Comparison of ENCODE assay signal across 1 cellular context in genomic region chr3:31244929-31245817, GRCh38.
A peak's percentile ranks its signal among the peaks of the same experiment; 100 is the strongest.
TF ChIP-seq lines count a peak whose summit lies in the region.

No MANE protein-coding gene starts in this region.

TF ChIP-seq in GM12878, 131 proteins besides CTCF, POLR2A, EP300 and RAD21 (continued from another document and continues in another):
- no peak for TF ChIP-seq CUX1 (IDR thresholded peaks at IDR 0.05; ENCODE audit: insufficient replicate concordance, low read depth, low read length)
- TF ChIP-seq GABPA (IDR thresholded peaks at IDR 0.05; ENCODE audit: low read depth): no peak
- TF ChIP-seq STAT1 (conservative IDR thresholded peaks at IDR 0.05): no peak
- no peak for TF ChIP-seq ESRRA (IDR thresholded peaks at IDR 0.05; ENCODE audit: low read length)
- no peak for TF ChIP-seq WRNIP1 (IDR thresholded peaks at IDR 0.05; ENCODE audit: borderline replicate concordance, low read depth, low read length)
- TF ChIP-seq CREM (IDR thresholded peaks at IDR 0.05; ENCODE audit: low read depth): no peak
- TF ChIP-seq HDAC2 (IDR thresholded peaks at IDR 0.05): no peak
- TF ChIP-seq KDM1A (IDR thresholded peaks at IDR 0.05; ENCODE audit: borderline replicate concordance): no peak
- TF ChIP-seq RELB (IDR thresholded peaks at IDR 0.05; ENCODE audit: low read depth): no peak; the same call in 1 of the 2 replicates
- no peak for TF ChIP-seq NFXL1 (IDR thresholded peaks at IDR 0.05; ENCODE audit: borderline replicate concordance)
- 0 out of 2 replicates have a peak, but pooled peaks have one; percentile 25 for TF ChIP-seq IKZF1 (conservative IDR thresholded peaks at IDR 0.05)
- TF ChIP-seq PBX3 (IDR thresholded peaks at IDR 0.05; ENCODE audit: insufficient replicate concordance, low read depth, low read length): no peak
- TF ChIP-seq HDAC6 (IDR thresholded peaks at IDR 0.05; ENCODE audit: unreplicated experiment): no peak
- no peak for TF ChIP-seq PML (IDR thresholded peaks at IDR 0.05; ENCODE audit: low read length)
- TF ChIP-seq TARDBP (IDR thresholded peaks at IDR 0.05; ENCODE audit: borderline replicate concordance): no peak
- TF ChIP-seq ZNF274 (IDR thresholded peaks at IDR 0.05; ENCODE audit: insufficient read depth, insufficient read length): no peak
- peak; percentile 68 for TF ChIP-seq RUNX3 (IDR thresholded peaks at IDR 0.05; ENCODE audit: low read length)
- TF ChIP-seq NR2C1 (IDR thresholded peaks at IDR 0.05): no peak
- peak; percentile 84 for TF ChIP-seq SMAD1 (IDR thresholded peaks at IDR 0.05; ENCODE audit: low read depth, partially characterized antibody)
- no peak; the same call in 1 of the 2 replicates for TF ChIP-seq PRDM15 (CRISPR knock-in tag; IDR thresholded peaks at IDR 0.05)
- no peak for TF ChIP-seq SIN3A (IDR thresholded peaks at IDR 0.05; ENCODE audit: low read depth, low read length)
- 0 out of 2 replicates have a peak, but pooled peaks have one; percentile 27 for TF ChIP-seq BACH1 (IDR thresholded peaks at IDR 0.05; ENCODE audit: borderline replicate concordance)
- no peak for TF ChIP-seq MYC (IDR thresholded peaks at IDR 0.05; ENCODE audit: insufficient read depth, insufficient read length, insufficient replicate concordance, low read length, severe bottlenecking)
- 0 out of 2 replicates have a peak, but pooled peaks have one; percentile 34 for TF ChIP-seq YY1 (IDR thresholded peaks at IDR 0.05; ENCODE audit: low read depth, low read length)
- no peak for TF ChIP-seq ETV6 (conservative IDR thresholded peaks at IDR 0.05 in 1 of 2, IDR thresholded peaks at IDR 0.05 in 1 of 2; ENCODE audit: borderline replicate concordance in 1 of 2, low read depth in 1 of 2)
- no peak for TF ChIP-seq NRF1 (conservative IDR thresholded peaks at IDR 0.05; ENCODE audit: low read depth, low read length)
- no peak for TF ChIP-seq NR2C2 (IDR thresholded peaks at IDR 0.05; ENCODE audit: borderline replicate concordance, control insufficient read depth, insufficient read length, low read depth)
- peak; percentile 44; the same call in 1 of the 2 replicates for TF ChIP-seq ZNF207 (IDR thresholded peaks at IDR 0.05; ENCODE audit: borderline replicate concordance)
- TF ChIP-seq KAT2A (conservative IDR thresholded peaks at IDR 0.05; ENCODE audit: control insufficient read depth, low read depth, low read length): no peak
- no peak for TF ChIP-seq USF2 (IDR thresholded peaks at IDR 0.05; ENCODE audit: borderline replicate concordance, low read depth, low read length)
- TF ChIP-seq SIX5 (IDR thresholded peaks at IDR 0.05; ENCODE audit: low read depth, low read length, severe bottlenecking): peak; percentile 4
- TF ChIP-seq CHD4 (IDR thresholded peaks at IDR 0.05): no peak
- TF ChIP-seq ASH2L (IDR thresholded peaks at IDR 0.05; ENCODE audit: borderline replicate concordance, low read depth): no peak
- TF ChIP-seq CBFB (IDR thresholded peaks at IDR 0.05; ENCODE audit: low read depth): peak; percentile 28
- TF ChIP-seq SRF (IDR thresholded peaks at IDR 0.05; ENCODE audit: low read depth in 2 of 2, low read length in 2 of 2): no peak
- TF ChIP-seq RBBP5 (conservative IDR thresholded peaks at IDR 0.05): no peak
- TF ChIP-seq CHD1 (IDR thresholded peaks at IDR 0.05; ENCODE audit: low read depth, low read length): 0 out of 2 replicates have a peak, but pooled peaks have one; percentile 11
- peak; percentile 73 for TF ChIP-seq POLR2AphosphoS5 (IDR thresholded peaks at IDR 0.05; ENCODE audit: low read length)
- TF ChIP-seq TBL1XR1 (IDR thresholded peaks at IDR 0.05; ENCODE audit: low read depth, low read length): no peak; the same call in 1 of the 2 replicates
- TF ChIP-seq E4F1 (IDR thresholded peaks at IDR 0.05; ENCODE audit: borderline replicate concordance, partially characterized antibody): no peak
- no peak for TF ChIP-seq SUPT20H (IDR thresholded peaks at IDR 0.05; ENCODE audit: borderline replicate concordance, control insufficient read depth, low read depth, low read length)
- no peak for TF ChIP-seq E2F4 (IDR thresholded peaks at IDR 0.05; ENCODE audit: low read depth, low read length)
- no peak for TF ChIP-seq ZNF217 (IDR thresholded peaks at IDR 0.05)
- TF ChIP-seq IRF3 (IDR thresholded peaks at IDR 0.05): no peak
- TF ChIP-seq ATF2 (IDR thresholded peaks at IDR 0.05; ENCODE audit: low read length): peak; percentile 88
- peak; percentile 67; the same call in 1 of the 2 replicates for TF ChIP-seq FOXM1 (IDR thresholded peaks at IDR 0.05; ENCODE audit: low read depth, low read length)
- no peak for TF ChIP-seq SREBF2 (IDR thresholded peaks at IDR 0.05; ENCODE audit: low read length)
